ENCODE assay signal across 1 cellular context in the genomic region with DNA sequence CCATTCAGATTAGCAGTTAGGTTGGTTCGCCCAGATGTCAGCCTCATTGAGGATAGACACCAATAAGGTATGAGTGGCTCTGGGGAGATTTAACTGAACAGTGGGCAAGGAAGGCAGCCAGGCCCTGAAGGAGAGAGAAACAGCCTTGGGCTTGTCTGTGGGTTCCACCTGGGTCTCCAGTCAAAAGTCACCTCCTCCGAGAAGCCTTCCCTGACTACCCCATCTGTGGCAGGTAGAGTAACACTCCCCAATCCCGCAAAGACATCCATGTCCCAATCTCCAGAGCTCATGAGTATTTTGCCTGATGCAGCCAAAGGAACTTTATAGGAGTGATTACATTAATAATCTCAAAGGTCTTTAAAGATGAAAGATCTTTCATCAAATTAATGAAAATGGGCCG.
TF ChIP-seq lines count a peak whose summit lies in the region.

No MANE protein-coding gene starts in this region.

TF ChIP-seq in K562, 482 proteins besides CTCF, POLR2A, EP300 and RAD21 (continued from another document):
- peak; percentile 33 for TF ChIP-seq GTF3C2 (IDR thresholded peaks at IDR 0.05; ENCODE audit: borderline replicate concordance, extremely low read depth, insufficient read length)
- TF ChIP-seq, protein P1, sequence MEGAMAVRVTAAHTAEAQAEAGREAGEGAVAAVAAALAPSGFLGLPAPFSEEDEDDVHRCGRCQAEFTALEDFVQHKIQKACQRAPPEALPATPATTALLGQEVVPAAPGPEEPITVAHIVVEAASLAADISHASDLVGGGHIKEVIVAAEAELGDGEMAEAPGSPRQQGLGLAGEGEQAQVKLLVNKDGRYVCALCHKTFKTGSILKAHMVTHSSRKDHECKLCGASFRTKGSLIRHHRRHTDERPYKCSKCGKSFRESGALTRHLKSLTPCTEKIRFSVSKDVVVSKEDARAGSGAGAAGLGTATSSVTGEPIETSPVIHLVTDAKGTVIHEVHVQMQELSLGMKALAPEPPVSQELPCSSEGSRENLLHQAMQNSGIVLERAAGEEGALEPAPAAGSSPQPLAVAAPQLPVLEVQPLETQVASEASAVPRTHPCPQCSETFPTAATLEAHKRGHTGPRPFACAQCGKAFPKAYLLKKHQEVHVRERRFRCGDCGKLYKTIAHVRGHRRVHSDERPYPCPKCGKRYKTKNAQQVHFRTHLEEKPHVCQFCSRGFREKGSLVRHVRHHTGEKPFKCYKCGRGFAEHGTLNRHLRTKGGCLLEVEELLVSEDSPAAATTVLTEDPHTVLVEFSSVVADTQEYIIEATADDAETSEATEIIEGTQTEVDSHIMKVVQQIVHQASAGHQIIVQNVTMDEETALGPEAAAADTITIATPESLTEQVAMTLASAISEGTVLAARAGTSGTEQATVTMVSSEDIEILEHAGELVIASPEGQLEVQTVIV (CRISPR knock-in tag; IDR thresholded peaks at IDR 0.05; ENCODE audit: borderline replicate concordance) = no peak
- no peak for TF ChIP-seq NBN (IDR thresholded peaks at IDR 0.05; ENCODE audit: low read depth)
- TF ChIP-seq RB1 (IDR thresholded peaks at IDR 0.05; ENCODE audit: low read depth) = no peak
